In genomic region chr15:39310633-39311032, GRCh38 we compare ENCODE assay signal across 34 cellular contexts.
DNase-seq lines count a peak whose midpoint lies in the region; ATAC-seq and TF ChIP-seq lines count a peak whose summit lies in the region.
"Had no signal": no experiment of that assay in that cellular context is flagged by ENCODE, and none has a peak within 500 bp of the region (broad histone marks: within the 10 kb centered on the region; RNA-seq: fewer than 3 reads in every experiment).

No MANE protein-coding gene starts in this region.

- in situ Hi-C loops in transverse colon (cut with MboI; ENCODE audit: low pct_ligation_motif_present in 1 of 4, low pct_unique_long_range_greater_than_20kb in 1 of 4, low sequenced_read_pairs in 3 of 4) = loop anchor here in 2 of 4 donors (10.0 to 25.0 kb wide), 2 partner anchors 264 to 498 kb away; no protein-coding TSS in a partner anchor

- H3K9me3 Mint-ChIP-seq in MCF 10A (ENCODE audit: unreplicated experiment) = peaks cover 13% of the 10 kb centered on the region
- H3K9me3 Mint-ChIP-seq in type B pancreatic cell = no peaks in the 10 kb centered on the region
- H3K9me3 Mint-ChIP-seq: CD8-positive, alpha-beta memory T cell; effector memory CD8-positive, alpha-beta T cell had no signal

- no peaks in the 10 kb centered on the region for H3K27me3 Mint-ChIP-seq in MCF 10A (ENCODE audit: insufficient read depth, unreplicated experiment)
- H3K27me3 Mint-ChIP-seq in type B pancreatic cell = peaks cover 2% of the 10 kb centered on the region
- H3K27me3 Mint-ChIP-seq: naive B cell; stimulated activated naive B cell treated with anti-CD40 and anti-IgM and Interleukin-4, amounts not matched to agents 10 μg/mL and 1 μg/mL and 100 μg/mL, for 72 hours had no signal

- DNase-seq in MCF 10A (ENCODE audit: unreplicated experiment) (peak; percentile 46), breast epithelium (ENCODE audit: low spot score in 2 of 2) (no peak), MG63 (peak; percentile 5), epithelial cell of prostate (ENCODE audit: low read depth, low spot score) (peak; percentile 24), body of pancreas (no peak), transverse colon (no peak), type B pancreatic cell (ENCODE audit: extremely low spot score, unreplicated experiment) (no peak)
- DNase-seq: activated CD8-positive, alpha-beta T cell treated with anti-CD3 and anti-CD28 coated beads, Interleukin-2, amount 10 ng/mL, durations not matched to agents 7 days and 5 days; activated effector memory CD4-positive, alpha-beta T cell treated with Interleukin-2 at 50 U/mL for 16 hours; activated T-cell treated with anti-CD3 and anti-CD28 coated beads for 4 hours; anterior cingulate cortex; BE2C; caudate nucleus; CD8-positive, alpha-beta memory T cell; cortex of kidney; DMS153; effector memory CD8-positive, alpha-beta T cell; esophagus squamous epithelium; Kasumi-1; left ventricle myocardium superior; naive B cell; NCI-H1092; NCI-H187; NCI-H2171 treated with DMSO at 0.1 percent for 48 hours; NCI-H524; sigmoid colon; stimulated activated CD4-positive, alpha-beta T cell treated with anti-CD3 and anti-CD28 coated beads, Interleukin-15, amount 100 ng/mL, for 24 hours; stimulated activated naive B cell treated with anti-CD40 and anti-IgM and Interleukin-4, amounts not matched to agents 10 μg/mL and 1 μg/mL and 100 μg/mL, for 72 hours; T-helper 2 cell; testis; uterus had no signal

- intact Hi-C loops in MCF 10A (cut with micrococcal nuclease) = loop anchor here (5.0 kb wide), 1 partner anchor 272 kb away; the partner anchor contains the start of gene THBS1
- intact Hi-C loops in breast epithelium (cut with DNase I; ENCODE audit: low total_unique reads) = no loop called here
- intact Hi-C loops in body of pancreas (cut with DNase I) = no loop called here
- intact Hi-C loops in transverse colon (cut with DNase I; ENCODE audit: low total_unique reads) = no loop called here

- CTCF ChIA-PET in MCF 10A (lab: Yijun Ruan, JAX) = interaction anchor here (0.6 kb wide), 1 partner anchor 823 kb away, joined by 3 read pairs; no protein-coding TSS in a partner anchor

- H3K9me3 ChIP-seq in breast epithelium = no peaks in the 10 kb centered on the region
- peaks cover 4% of the 10 kb centered on the region; the same call in 1 of the 2 replicates for H3K9me3 ChIP-seq in MG63
- H3K9me3 ChIP-seq in body of pancreas = peaks cover 0 to 5% (median 0%) of the 10 kb centered on the region in 3 donors
- H3K9me3 ChIP-seq in gastroesophageal sphincter = no peaks in the 10 kb centered on the region
- H3K9me3 ChIP-seq in transverse colon = no peaks in the 10 kb centered on the region
- H3K9me3 ChIP-seq: BE2C, esophagus squamous epithelium, neutrophil, sigmoid colon, testis, uterus had no signal

- TF ChIP-seq POLR2A in breast epithelium (IDR thresholded peaks at IDR 0.05) = no peak
- TF ChIP-seq POLR2A in body of pancreas (IDR thresholded peaks at IDR 0.05) = no peak
- TF ChIP-seq POLR2A in gastroesophageal sphincter (IDR thresholded peaks at IDR 0.05) = no peak
- no peak for TF ChIP-seq POLR2A in transverse colon (IDR thresholded peaks at IDR 0.05)

- H3K4me3 Mint-ChIP-seq in MCF 10A (ENCODE audit: unreplicated experiment) = no peak overlapping the region
- no peak overlapping the region for H3K4me3 Mint-ChIP-seq in type B pancreatic cell
- H3K4me3 Mint-ChIP-seq: activated CD8-positive, alpha-beta T cell treated with anti-CD3 and anti-CD28 coated beads, Interleukin-2, amount 10 ng/mL, durations not matched to agents 7 days and 5 days; activated naive CD8-positive, alpha-beta T cell; CD8-positive, alpha-beta memory T cell; effector memory CD8-positive, alpha-beta T cell; naive B cell; stimulated activated naive B cell treated with anti-CD40 and anti-IgM and Interleukin-4, amounts not matched to agents 10 μg/mL and 1 μg/mL and 100 μg/mL, for 72 hours had no signal

- POLR2A ChIA-PET in MCF 10A (lab: Yijun Ruan, JAX) = interaction anchor here (1.0 kb wide), 1 partner anchor 13 kb away, joined by 3 read pairs; no protein-coding TSS in a partner anchor

- TF ChIP-seq EP300 in gastroesophageal sphincter (IDR thresholded peaks at IDR 0.05) (no peak), transverse colon (IDR thresholded peaks at IDR 0.05; ENCODE audit: low read depth) (no peak)

- TF ChIP-seq CTCF in MCF 10A (IDR thresholded peaks at IDR 0.05; ENCODE audit: unreplicated experiment) (no peak), breast epithelium (IDR thresholded peaks at IDR 0.05) (no peak), body of pancreas (IDR thresholded peaks at IDR 0.05) (no peak), gastroesophageal sphincter (IDR thresholded peaks at IDR 0.05) (no peak), transverse colon (IDR thresholded peaks at IDR 0.05) (no peak), type B pancreatic cell (conservative IDR thresholded peaks at IDR 0.05) (no peak)

- H3K4me1 ChIP-seq in breast epithelium = no peaks in the 10 kb centered on the region
- H3K4me1 ChIP-seq in body of pancreas = peaks cover 9% of the 10 kb centered on the region
- peaks cover 0 to 2% (median 0%) of the 10 kb centered on the region in 3 donors for H3K4me1 ChIP-seq in gastroesophageal sphincter
- H3K4me1 ChIP-seq in transverse colon = peaks cover 0 to 20% (median 0%) of the 10 kb centered on the region in 4 donors
- H3K4me1 ChIP-seq: BE2C, sigmoid colon, testis, uterus had no signal

- no peaks in the 10 kb centered on the region for H3K4me1 Mint-ChIP-seq in MCF 10A (ENCODE audit: insufficient read depth, unreplicated experiment)
- H3K4me1 Mint-ChIP-seq in type B pancreatic cell (ENCODE audit: unreplicated experiment) = no peaks in the 10 kb centered on the region
- H3K4me1 Mint-ChIP-seq: CD8-positive, alpha-beta memory T cell; naive B cell; stimulated activated naive B cell treated with anti-CD40 and anti-IgM and Interleukin-4, amounts not matched to agents 10 μg/mL and 1 μg/mL and 100 μg/mL, for 72 hours had no signal

- H3K27ac Mint-ChIP-seq in MCF 10A (ENCODE audit: low read depth, unreplicated experiment) (no peak overlapping the region), type B pancreatic cell (no peak overlapping the region)
- H3K27ac Mint-ChIP-seq: activated CD8-positive, alpha-beta T cell treated with anti-CD3 and anti-CD28 coated beads, Interleukin-2, amount 10 ng/mL, durations not matched to agents 7 days and 5 days; activated naive CD8-positive, alpha-beta T cell; CD8-positive, alpha-beta memory T cell; effector memory CD8-positive, alpha-beta T cell; naive B cell; stimulated activated naive B cell treated with anti-CD40 and anti-IgM and Interleukin-4, amounts not matched to agents 10 μg/mL and 1 μg/mL and 100 μg/mL, for 72 hours had no signal

- ATAC-seq in body of pancreas = no peak
- no peak for ATAC-seq in gastroesophageal sphincter
- ATAC-seq: activated CD8-positive, alpha-beta T cell treated with anti-CD3 and anti-CD28 coated beads, Interleukin-2, amount 10 ng/mL, durations not matched to agents 7 days and 5 days; effector memory CD8-positive, alpha-beta T cell; left ventricle myocardium superior; stimulated activated naive B cell treated with anti-CD40 and anti-IgM and Interleukin-4, amounts not matched to agents 10 μg/mL and 1 μg/mL and 100 μg/mL, for 72 hours had no signal

- H3K4me3 ChIP-seq in breast epithelium (no peak overlapping the region), MG63 (no peak overlapping the region), body of pancreas (no peak overlapping the region), gastroesophageal sphincter (no peak overlapping the region), transverse colon (no peak overlapping the region)
- H3K4me3 ChIP-seq: esophagus squamous epithelium, sigmoid colon, testis, uterus had no signal

- H3K27ac ChIP-seq in breast epithelium = no peak overlapping the region
- peak overlapping the region; percentile 42 for H3K27ac ChIP-seq in epithelial cell of prostate
- H3K27ac ChIP-seq in body of pancreas = no peak overlapping the region
- H3K27ac ChIP-seq in gastroesophageal sphincter = no peak overlapping the region
- H3K27ac ChIP-seq in transverse colon = no peak overlapping the region
- H3K27ac ChIP-seq: esophagus squamous epithelium, neutrophil, sigmoid colon, testis, uterus had no signal

- BruUV-seq in MCF 10A (replicated peaks; lab: Mats Ljungman, UMichigan) = no TSS peak

- H3K36me3 Mint-ChIP-seq in MCF 10A (ENCODE audit: insufficient read depth, unreplicated experiment) (no peaks in the 10 kb centered on the region), type B pancreatic cell (no peaks in the 10 kb centered on the region)
- H3K36me3 Mint-ChIP-seq: naive B cell; stimulated activated naive B cell treated with anti-CD40 and anti-IgM and Interleukin-4, amounts not matched to agents 10 μg/mL and 1 μg/mL and 100 μg/mL, for 72 hours had no signal

- H3K27me3 ChIP-seq in breast epithelium = no peaks in the 10 kb centered on the region
- H3K27me3 ChIP-seq in MG63 = no peaks in the 10 kb centered on the region
- no peaks in the 10 kb centered on the region for H3K27me3 ChIP-seq in body of pancreas
- H3K27me3 ChIP-seq in gastroesophageal sphincter = no peaks in the 10 kb centered on the region
- no peaks in the 10 kb centered on the region for H3K27me3 ChIP-seq in transverse colon
- H3K27me3 ChIP-seq: BE2C, esophagus squamous epithelium, sigmoid colon, testis, uterus had no signal

- WGBS in body of pancreas, 2 donors = 87 to 94% methylated on average over 3 of the region's 3 CpGs
- 56 to 66% methylated on average over 2 to 3 of the region's 3 CpGs for WGBS in gastroesophageal sphincter (ENCODE audit: low coverage in 1 of 2), 2 donors
- 79 to 83% methylated on average over 3 of the region's 3 CpGs for WGBS in transverse colon (ENCODE audit: low coverage in 1 of 2), 2 donors

- H3K36me3 ChIP-seq in breast epithelium (no peaks in the 10 kb centered on the region), MG63 (no peaks in the 10 kb centered on the region), body of pancreas (replicated peaks in 1 of 2; ENCODE audit: insufficient read depth in 1 of 2, low read depth in 2 of 2) (no peaks in the 10 kb centered on the region), gastroesophageal sphincter (no peaks in the 10 kb centered on the region), transverse colon (no peaks in the 10 kb centered on the region)
- H3K36me3 ChIP-seq: BE2C, esophagus squamous epithelium, neutrophil, sigmoid colon, uterus had no signal

Comparison
In these comparisons a context has a peak if more than half of its experiments do, and no peak if none do; other contexts are left out.
1. DNase-seq: peak in MCF 10A (single experiment), MG63 (single experiment) and epithelial cell of prostate (single experiment); none in breast epithelium (0 of 2), body of pancreas (0 of 4), transverse colon (single experiment) and type B pancreatic cell (single experiment).